1 cellular context compared by ENCODE assay signal in the genomic region with DNA sequence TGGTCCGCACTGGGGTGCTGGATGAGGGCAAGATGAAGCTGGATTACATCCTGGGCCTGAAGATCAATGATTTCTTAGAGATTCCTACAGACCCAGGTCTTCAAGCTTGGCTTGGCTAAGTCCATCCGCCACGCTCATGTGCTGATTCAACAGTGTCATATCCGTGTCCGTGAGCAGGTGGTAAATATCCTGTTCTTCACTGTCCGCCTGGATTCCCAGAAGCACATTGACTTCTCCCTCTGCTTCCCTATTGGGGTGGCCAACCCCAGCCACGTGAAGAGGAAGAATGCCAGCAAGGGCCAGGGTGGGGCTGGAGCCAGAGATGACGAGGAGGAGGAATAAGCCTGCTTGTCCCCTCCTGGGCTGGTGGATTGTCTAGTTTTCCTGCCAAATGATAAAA.
TF ChIP-seq lines count a peak whose summit lies in the region.

No MANE protein-coding gene starts in this region.

TF ChIP-seq in H1, 55 proteins besides CTCF, POLR2A, EP300 and RAD21:
- TF ChIP-seq KDM4A (IDR thresholded peaks at IDR 0.05; ENCODE audit: low read depth, low read length, severe bottlenecking) = no peak
- no peak for TF ChIP-seq EGR1 (IDR thresholded peaks at IDR 0.05; ENCODE audit: borderline replicate concordance, low read depth, low read length)
- TF ChIP-seq BRCA1 (IDR thresholded peaks at IDR 0.05; ENCODE audit: low read depth, low read length) = no peak
TF ChIP-seq in H1: peak in this region for 0.
